ENCODE assay signal across 1 cellular context in the genomic region with DNA sequence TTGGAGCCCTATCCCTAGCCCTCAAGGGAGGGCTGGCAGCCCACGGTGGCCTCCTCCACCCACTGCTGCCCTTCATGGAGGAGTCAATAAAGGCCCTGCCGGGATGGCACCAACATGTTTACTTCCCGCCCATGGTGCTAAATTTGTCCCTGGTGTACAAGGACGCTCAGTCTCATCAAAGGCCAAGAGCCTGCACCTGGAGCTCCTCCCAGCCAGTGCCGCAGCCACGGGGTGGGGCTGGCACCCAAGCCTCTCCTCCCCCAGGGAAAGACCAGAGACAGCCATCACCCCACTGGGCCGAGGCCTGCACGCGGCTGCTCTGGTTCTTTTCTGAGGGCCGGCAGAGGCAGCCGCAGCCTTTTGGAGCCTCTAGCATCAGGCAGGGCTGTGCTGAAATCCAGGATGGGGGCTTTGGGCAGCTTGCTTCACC.
TF ChIP-seq lines count a peak whose summit lies in the region.

No MANE protein-coding gene starts in this region.

TF ChIP-seq in HepG2, 621 proteins besides CTCF, POLR2A, EP300 and RAD21 (continued from another document and continues in another):
- TF ChIP-seq ZMAT3 (CRISPR knock-in tag; conservative IDR thresholded peaks at IDR 0.05): no peak
- TF ChIP-seq, protein P1, sequence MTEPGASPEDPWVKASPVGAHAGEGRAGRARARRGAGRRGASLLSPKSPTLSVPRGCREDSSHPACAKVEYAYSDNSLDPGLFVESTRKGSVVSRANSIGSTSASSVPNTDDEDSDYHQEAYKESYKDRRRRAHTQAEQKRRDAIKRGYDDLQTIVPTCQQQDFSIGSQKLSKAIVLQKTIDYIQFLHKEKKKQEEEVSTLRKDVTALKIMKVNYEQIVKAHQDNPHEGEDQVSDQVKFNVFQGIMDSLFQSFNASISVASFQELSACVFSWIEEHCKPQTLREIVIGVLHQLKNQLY (CRISPR knock-in tag; IDR thresholded peaks at IDR 0.05): no peak
- TF ChIP-seq ZFY (CRISPR knock-in tag; IDR thresholded peaks at IDR 0.05): 0 out of 2 replicates have a peak, but pooled peaks have one; percentile 22
- TF ChIP-seq PTBP1 (IDR thresholded peaks at IDR 0.05; ENCODE audit: low read depth, low read length, poor library complexity, severe bottlenecking): no peak
- TF ChIP-seq, protein P2, sequence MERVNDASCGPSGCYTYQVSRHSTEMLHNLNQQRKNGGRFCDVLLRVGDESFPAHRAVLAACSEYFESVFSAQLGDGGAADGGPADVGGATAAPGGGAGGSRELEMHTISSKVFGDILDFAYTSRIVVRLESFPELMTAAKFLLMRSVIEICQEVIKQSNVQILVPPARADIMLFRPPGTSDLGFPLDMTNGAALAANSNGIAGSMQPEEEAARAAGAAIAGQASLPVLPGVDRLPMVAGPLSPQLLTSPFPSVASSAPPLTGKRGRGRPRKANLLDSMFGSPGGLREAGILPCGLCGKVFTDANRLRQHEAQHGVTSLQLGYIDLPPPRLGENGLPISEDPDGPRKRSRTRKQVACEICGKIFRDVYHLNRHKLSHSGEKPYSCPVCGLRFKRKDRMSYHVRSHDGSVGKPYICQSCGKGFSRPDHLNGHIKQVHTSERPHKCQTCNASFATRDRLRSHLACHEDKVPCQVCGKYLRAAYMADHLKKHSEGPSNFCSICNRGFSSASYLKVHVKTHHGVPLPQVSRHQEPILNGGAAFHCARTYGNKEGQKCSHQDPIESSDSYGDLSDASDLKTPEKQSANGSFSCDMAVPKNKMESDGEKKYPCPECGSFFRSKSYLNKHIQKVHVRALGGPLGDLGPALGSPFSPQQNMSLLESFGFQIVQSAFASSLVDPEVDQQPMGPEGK (CRISPR knock-in tag; IDR thresholded peaks at IDR 0.05): peak; percentile 78
- TF ChIP-seq ZSCAN31 (CRISPR knock-in tag; IDR thresholded peaks at IDR 0.05; ENCODE audit: low read depth): no peak
- no peak for TF ChIP-seq SAFB2 (CRISPR knock-in tag; IDR thresholded peaks at IDR 0.05; ENCODE audit: borderline replicate concordance, low read depth)
- TF ChIP-seq ZNF564 (CRISPR knock-in tag; IDR thresholded peaks at IDR 0.05): no peak
- TF ChIP-seq, protein P3, sequence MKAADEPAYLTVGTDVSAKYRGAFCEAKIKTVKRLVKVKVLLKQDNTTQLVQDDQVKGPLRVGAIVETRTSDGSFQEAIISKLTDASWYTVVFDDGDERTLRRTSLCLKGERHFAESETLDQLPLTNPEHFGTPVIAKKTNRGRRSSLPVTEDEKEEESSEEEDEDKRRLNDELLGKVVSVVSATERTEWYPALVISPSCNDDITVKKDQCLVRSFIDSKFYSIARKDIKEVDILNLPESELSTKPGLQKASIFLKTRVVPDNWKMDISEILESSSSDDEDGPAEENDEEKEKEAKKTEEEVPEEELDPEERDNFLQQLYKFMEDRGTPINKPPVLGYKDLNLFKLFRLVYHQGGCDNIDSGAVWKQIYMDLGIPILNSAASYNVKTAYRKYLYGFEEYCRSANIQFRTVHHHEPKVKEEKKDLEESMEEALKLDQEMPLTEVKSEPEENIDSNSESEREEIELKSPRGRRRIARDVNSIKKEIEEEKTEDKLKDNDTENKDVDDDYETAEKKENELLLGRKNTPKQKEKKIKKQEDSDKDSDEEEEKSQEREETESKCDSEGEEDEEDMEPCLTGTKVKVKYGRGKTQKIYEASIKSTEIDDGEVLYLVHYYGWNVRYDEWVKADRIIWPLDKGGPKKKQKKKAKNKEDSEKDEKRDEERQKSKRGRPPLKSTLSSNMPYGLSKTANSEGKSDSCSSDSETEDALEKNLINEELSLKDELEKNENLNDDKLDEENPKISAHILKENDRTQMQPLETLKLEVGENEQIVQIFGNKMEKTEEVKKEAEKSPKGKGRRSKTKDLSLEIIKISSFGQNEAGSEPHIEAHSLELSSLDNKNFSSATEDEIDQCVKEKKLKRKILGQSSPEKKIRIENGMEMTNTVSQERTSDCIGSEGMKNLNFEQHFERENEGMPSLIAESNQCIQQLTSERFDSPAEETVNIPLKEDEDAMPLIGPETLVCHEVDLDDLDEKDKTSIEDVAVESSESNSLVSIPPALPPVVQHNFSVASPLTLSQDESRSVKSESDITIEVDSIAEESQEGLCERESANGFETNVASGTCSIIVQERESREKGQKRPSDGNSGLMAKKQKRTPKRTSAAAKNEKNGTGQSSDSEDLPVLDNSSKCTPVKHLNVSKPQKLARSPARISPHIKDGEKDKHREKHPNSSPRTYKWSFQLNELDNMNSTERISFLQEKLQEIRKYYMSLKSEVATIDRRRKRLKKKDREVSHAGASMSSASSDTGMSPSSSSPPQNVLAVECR (CRISPR knock-in tag; IDR thresholded peaks at IDR 0.05; ENCODE audit: borderline replicate concordance): 0 out of 2 replicates have a peak, but pooled peaks have one; percentile 23
- TF ChIP-seq ZNF777 (CRISPR knock-in tag; IDR thresholded peaks at IDR 0.05): no peak
- TF ChIP-seq KDM5A (IDR thresholded peaks at IDR 0.05; ENCODE audit: borderline replicate concordance, low read length): no peak
- no peak for TF ChIP-seq ZNF619 (CRISPR knock-in tag; IDR thresholded peaks at IDR 0.05)
- TF ChIP-seq ZNF274 (CRISPR knock-in tag; IDR thresholded peaks at IDR 0.05): no peak
- no peak for TF ChIP-seq CEBPG (CRISPR knock-in tag; IDR thresholded peaks at IDR 0.05)
- TF ChIP-seq ZSCAN25 (CRISPR knock-in tag; IDR thresholded peaks at IDR 0.05): peak; percentile 62; the same call in 1 of the 2 replicates
- TF ChIP-seq HNRNPK (IDR thresholded peaks at IDR 0.05; ENCODE audit: low read depth, low read length, poor library complexity, severe bottlenecking): no peak
- TF ChIP-seq PHB2 (IDR thresholded peaks at IDR 0.05; ENCODE audit: partially characterized antibody): no peak
- TF ChIP-seq ZNF124 (CRISPR knock-in tag; IDR thresholded peaks at IDR 0.05): no peak
- TF ChIP-seq, protein P4, sequence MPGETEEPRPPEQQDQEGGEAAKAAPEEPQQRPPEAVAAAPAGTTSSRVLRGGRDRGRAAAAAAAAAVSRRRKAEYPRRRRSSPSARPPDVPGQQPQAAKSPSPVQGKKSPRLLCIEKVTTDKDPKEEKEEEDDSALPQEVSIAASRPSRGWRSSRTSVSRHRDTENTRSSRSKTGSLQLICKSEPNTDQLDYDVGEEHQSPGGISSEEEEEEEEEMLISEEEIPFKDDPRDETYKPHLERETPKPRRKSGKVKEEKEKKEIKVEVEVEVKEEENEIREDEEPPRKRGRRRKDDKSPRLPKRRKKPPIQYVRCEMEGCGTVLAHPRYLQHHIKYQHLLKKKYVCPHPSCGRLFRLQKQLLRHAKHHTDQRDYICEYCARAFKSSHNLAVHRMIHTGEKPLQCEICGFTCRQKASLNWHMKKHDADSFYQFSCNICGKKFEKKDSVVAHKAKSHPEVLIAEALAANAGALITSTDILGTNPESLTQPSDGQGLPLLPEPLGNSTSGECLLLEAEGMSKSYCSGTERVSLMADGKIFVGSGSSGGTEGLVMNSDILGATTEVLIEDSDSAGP (CRISPR knock-in tag; IDR thresholded peaks at IDR 0.05; ENCODE audit: borderline replicate concordance): no peak
- TF ChIP-seq ATF7 (IDR thresholded peaks at IDR 0.05): no peak
- TF ChIP-seq ATF7 (CRISPR knock-in tag; IDR thresholded peaks at IDR 0.05): no peak
- TF ChIP-seq, protein P5, sequence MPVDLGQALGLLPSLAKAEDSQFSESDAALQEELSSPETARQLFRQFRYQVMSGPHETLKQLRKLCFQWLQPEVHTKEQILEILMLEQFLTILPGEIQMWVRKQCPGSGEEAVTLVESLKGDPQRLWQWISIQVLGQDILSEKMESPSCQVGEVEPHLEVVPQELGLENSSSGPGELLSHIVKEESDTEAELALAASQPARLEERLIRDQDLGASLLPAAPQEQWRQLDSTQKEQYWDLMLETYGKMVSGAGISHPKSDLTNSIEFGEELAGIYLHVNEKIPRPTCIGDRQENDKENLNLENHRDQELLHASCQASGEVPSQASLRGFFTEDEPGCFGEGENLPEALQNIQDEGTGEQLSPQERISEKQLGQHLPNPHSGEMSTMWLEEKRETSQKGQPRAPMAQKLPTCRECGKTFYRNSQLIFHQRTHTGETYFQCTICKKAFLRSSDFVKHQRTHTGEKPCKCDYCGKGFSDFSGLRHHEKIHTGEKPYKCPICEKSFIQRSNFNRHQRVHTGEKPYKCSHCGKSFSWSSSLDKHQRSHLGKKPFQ (CRISPR knock-in tag; IDR thresholded peaks at IDR 0.05; ENCODE audit: insufficient replicate concordance): no peak
- no peak for TF ChIP-seq LCORL (IDR thresholded peaks at IDR 0.05)
- no peak for TF ChIP-seq LCORL (CRISPR knock-in tag; IDR thresholded peaks at IDR 0.05)
- TF ChIP-seq, protein P6, sequence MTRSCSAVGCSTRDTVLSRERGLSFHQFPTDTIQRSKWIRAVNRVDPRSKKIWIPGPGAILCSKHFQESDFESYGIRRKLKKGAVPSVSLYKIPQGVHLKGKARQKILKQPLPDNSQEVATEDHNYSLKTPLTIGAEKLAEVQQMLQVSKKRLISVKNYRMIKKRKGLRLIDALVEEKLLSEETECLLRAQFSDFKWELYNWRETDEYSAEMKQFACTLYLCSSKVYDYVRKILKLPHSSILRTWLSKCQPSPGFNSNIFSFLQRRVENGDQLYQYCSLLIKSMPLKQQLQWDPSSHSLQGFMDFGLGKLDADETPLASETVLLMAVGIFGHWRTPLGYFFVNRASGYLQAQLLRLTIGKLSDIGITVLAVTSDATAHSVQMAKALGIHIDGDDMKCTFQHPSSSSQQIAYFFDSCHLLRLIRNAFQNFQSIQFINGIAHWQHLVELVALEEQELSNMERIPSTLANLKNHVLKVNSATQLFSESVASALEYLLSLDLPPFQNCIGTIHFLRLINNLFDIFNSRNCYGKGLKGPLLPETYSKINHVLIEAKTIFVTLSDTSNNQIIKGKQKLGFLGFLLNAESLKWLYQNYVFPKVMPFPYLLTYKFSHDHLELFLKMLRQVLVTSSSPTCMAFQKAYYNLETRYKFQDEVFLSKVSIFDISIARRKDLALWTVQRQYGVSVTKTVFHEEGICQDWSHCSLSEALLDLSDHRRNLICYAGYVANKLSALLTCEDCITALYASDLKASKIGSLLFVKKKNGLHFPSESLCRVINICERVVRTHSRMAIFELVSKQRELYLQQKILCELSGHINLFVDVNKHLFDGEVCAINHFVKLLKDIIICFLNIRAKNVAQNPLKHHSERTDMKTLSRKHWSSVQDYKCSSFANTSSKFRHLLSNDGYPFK (CRISPR knock-in tag; IDR thresholded peaks at IDR 0.05; ENCODE audit: borderline replicate concordance): no peak
- TF ChIP-seq, protein P7, sequence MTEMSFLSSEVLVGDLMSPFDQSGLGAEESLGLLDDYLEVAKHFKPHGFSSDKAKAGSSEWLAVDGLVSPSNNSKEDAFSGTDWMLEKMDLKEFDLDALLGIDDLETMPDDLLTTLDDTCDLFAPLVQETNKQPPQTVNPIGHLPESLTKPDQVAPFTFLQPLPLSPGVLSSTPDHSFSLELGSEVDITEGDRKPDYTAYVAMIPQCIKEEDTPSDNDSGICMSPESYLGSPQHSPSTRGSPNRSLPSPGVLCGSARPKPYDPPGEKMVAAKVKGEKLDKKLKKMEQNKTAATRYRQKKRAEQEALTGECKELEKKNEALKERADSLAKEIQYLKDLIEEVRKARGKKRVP (CRISPR knock-in tag; IDR thresholded peaks at IDR 0.05): no peak
- TF ChIP-seq CREB1 (IDR thresholded peaks at IDR 0.05): no peak
- no peak for TF ChIP-seq CREB1 (CRISPR knock-in tag; IDR thresholded peaks at IDR 0.05)
- TF ChIP-seq, protein P8, sequence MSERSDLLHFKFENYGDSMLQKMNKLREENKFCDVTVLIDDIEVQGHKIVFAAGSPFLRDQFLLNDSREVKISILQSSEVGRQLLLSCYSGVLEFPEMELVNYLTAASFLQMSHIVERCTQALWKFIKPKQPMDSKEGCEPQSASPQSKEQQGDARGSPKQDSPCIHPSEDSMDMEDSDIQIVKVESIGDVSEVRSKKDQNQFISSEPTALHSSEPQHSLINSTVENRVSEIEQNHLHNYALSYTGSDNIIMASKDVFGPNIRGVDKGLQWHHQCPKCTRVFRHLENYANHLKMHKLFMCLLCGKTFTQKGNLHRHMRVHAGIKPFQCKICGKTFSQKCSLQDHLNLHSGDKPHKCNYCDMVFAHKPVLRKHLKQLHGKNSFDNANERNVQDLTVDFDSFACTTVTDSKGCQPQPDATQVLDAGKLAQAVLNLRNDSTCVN (CRISPR knock-in tag; IDR thresholded peaks at IDR 0.05; ENCODE audit: borderline replicate concordance): no peak
- no peak for TF ChIP-seq DPF2 (CRISPR knock-in tag; IDR thresholded peaks at IDR 0.05; ENCODE audit: borderline replicate concordance, low read depth)
- peak; percentile 70; the same call in 1 of the 2 replicates for TF ChIP-seq SP5 (CRISPR knock-in tag; IDR thresholded peaks at IDR 0.05; ENCODE audit: borderline replicate concordance, low read depth)
- TF ChIP-seq, protein P9, sequence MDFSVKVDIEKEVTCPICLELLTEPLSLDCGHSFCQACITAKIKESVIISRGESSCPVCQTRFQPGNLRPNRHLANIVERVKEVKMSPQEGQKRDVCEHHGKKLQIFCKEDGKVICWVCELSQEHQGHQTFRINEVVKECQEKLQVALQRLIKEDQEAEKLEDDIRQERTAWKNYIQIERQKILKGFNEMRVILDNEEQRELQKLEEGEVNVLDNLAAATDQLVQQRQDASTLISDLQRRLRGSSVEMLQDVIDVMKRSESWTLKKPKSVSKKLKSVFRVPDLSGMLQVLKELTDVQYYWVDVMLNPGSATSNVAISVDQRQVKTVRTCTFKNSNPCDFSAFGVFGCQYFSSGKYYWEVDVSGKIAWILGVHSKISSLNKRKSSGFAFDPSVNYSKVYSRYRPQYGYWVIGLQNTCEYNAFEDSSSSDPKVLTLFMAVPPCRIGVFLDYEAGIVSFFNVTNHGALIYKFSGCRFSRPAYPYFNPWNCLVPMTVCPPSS (IDR thresholded peaks at IDR 0.05): no peak
- TF ChIP-seq CBX2 (IDR thresholded peaks at IDR 0.05; ENCODE audit: low read depth, low read length): no peak
- TF ChIP-seq CBX2 (CRISPR knock-in tag; IDR thresholded peaks at IDR 0.05; ENCODE audit: low read depth): no peak
- TF ChIP-seq, protein P10, sequence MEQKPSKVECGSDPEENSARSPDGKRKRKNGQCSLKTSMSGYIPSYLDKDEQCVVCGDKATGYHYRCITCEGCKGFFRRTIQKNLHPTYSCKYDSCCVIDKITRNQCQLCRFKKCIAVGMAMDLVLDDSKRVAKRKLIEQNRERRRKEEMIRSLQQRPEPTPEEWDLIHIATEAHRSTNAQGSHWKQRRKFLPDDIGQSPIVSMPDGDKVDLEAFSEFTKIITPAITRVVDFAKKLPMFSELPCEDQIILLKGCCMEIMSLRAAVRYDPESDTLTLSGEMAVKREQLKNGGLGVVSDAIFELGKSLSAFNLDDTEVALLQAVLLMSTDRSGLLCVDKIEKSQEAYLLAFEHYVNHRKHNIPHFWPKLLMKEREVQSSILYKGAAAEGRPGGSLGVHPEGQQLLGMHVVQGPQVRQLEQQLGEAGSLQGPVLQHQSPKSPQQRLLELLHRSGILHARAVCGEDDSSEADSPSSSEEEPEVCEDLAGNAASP (CRISPR knock-in tag; IDR thresholded peaks at IDR 0.05; ENCODE audit: borderline replicate concordance): no peak
- TF ChIP-seq SKI (IDR thresholded peaks at IDR 0.05; ENCODE audit: partially characterized antibody): no peak
- TF ChIP-seq ASH2L (IDR thresholded peaks at IDR 0.05; ENCODE audit: insufficient read length, low read depth, low read length): no peak
- no peak for TF ChIP-seq TOPORS (CRISPR knock-in tag; IDR thresholded peaks at IDR 0.05)
- TF ChIP-seq, protein P11, sequence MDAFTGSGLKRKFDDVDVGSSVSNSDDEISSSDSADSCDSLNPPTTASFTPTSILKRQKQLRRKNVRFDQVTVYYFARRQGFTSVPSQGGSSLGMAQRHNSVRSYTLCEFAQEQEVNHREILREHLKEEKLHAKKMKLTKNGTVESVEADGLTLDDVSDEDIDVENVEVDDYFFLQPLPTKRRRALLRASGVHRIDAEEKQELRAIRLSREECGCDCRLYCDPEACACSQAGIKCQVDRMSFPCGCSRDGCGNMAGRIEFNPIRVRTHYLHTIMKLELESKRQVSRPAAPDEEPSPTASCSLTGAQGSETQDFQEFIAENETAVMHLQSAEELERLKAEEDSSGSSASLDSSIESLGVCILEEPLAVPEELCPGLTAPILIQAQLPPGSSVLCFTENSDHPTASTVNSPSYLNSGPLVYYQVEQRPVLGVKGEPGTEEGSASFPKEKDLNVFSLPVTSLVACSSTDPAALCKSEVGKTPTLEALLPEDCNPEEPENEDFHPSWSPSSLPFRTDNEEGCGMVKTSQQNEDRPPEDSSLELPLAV (CRISPR knock-in tag; conservative IDR thresholded peaks at IDR 0.05; ENCODE audit: low read depth): no peak
